19 cellular contexts compared by ENCODE assay signal in genomic region chr5:65766159-65766558, GRCh38.
"Had no signal": no experiment of that assay in that cellular context is flagged by ENCODE, and none has a peak within 500 bp of the region (broad histone marks: within the 10 kb centered on the region; RNA-seq: fewer than 3 reads in every experiment).

No MANE protein-coding gene starts in this region.

- H3K27me3 Mint-ChIP-seq: activated CD4-positive, alpha-beta T cell treated with anti-CD3 and anti-CD28 coated beads, Interleukin-2, amount 10 ng/mL, durations not matched to agents 7 days and 5 days; activated naive CD4-positive, alpha-beta T cell treated with anti-CD3 and anti-CD28 coated beads, Interleukin-2, amount 10 ng/mL, durations not matched to agents 7 days and 5 days; stimulated activated naive CD8-positive, alpha-beta T cell treated with anti-CD3 and anti-CD28 coated beads, Interleukin-15, Interleukin-2, amounts not matched to agents 100 ng/mL and 50 ng/mL, for 24 hours had no signal

- H3K9me3 ChIP-seq: esophagus squamous epithelium, heart right ventricle, sigmoid colon, suprapubic skin, transverse colon, uterus had no signal

- H3K27ac Mint-ChIP-seq: activated CD4-positive, alpha-beta T cell treated with anti-CD3 and anti-CD28 coated beads, Interleukin-2, amount 10 ng/mL, durations not matched to agents 7 days and 5 days; activated naive CD4-positive, alpha-beta T cell treated with anti-CD3 and anti-CD28 coated beads, Interleukin-2, amount 10 ng/mL, durations not matched to agents 7 days and 5 days; immature natural killer cell; stimulated activated naive CD8-positive, alpha-beta T cell treated with anti-CD3 and anti-CD28 coated beads, Interleukin-15, Interleukin-2, amounts not matched to agents 100 ng/mL and 50 ng/mL, for 24 hours had no signal

- FAIRE-seq: bronchial epithelial cell, endothelial cell of umbilical vein had no signal

- H3K4me1 ChIP-seq: esophagus squamous epithelium, left ventricle myocardium inferior, suprapubic skin, transverse colon, uterus had no signal

- H3K4me3 ChIP-seq: esophagus squamous epithelium, heart right ventricle, left ventricle myocardium inferior, sigmoid colon, suprapubic skin, transverse colon, uterus had no signal

- H3K27ac ChIP-seq: esophagus squamous epithelium, heart right ventricle, left ventricle myocardium inferior, sigmoid colon, suprapubic skin, transverse colon, uterus, WERI-Rb-1 had no signal

- H3K36me3 ChIP-seq: sigmoid colon, transverse colon, uterus had no signal

- H3K27me3 ChIP-seq: esophagus squamous epithelium, heart right ventricle, sigmoid colon, suprapubic skin, transverse colon, uterus had no signal

- DNase-seq: activated CD4-positive, alpha-beta T cell treated with anti-CD3 and anti-CD28 coated beads, Interleukin-2, amount 10 ng/mL, durations not matched to agents 7 days and 5 days; activated effector memory CD4-positive, alpha-beta T cell treated with Interleukin-2 at 50 U/mL for 16 hours; activated naive CD4-positive, alpha-beta T cell treated with anti-CD3 and anti-CD28 coated beads, Interleukin-2, amount 10 ng/mL, durations not matched to agents 7 days and 5 days; effector CD4-positive, alpha-beta T cell; esophagus squamous epithelium; heart right ventricle; immature natural killer cell; kidney glomerular epithelial cell; left ventricle myocardium inferior; mesenchymal stem cell; naive thymus-derived CD8-positive, alpha-beta T cell; sigmoid colon; transverse colon; uterus; WERI-Rb-1 had no signal

- H3K4me3 Mint-ChIP-seq: activated CD4-positive, alpha-beta T cell treated with anti-CD3 and anti-CD28 coated beads, Interleukin-2, amount 10 ng/mL, durations not matched to agents 7 days and 5 days; activated naive CD4-positive, alpha-beta T cell treated with anti-CD3 and anti-CD28 coated beads, Interleukin-2, amount 10 ng/mL, durations not matched to agents 7 days and 5 days; immature natural killer cell; naive thymus-derived CD8-positive, alpha-beta T cell; stimulated activated naive CD8-positive, alpha-beta T cell treated with anti-CD3 and anti-CD28 coated beads, Interleukin-15, Interleukin-2, amounts not matched to agents 100 ng/mL and 50 ng/mL, for 24 hours had no signal

- ATAC-seq: heart right ventricle; naive thymus-derived CD8-positive, alpha-beta T cell had no signal

- H3K9me3 Mint-ChIP-seq: stimulated activated naive CD8-positive, alpha-beta T cell treated with anti-CD3 and anti-CD28 coated beads, Interleukin-15, Interleukin-2, amounts not matched to agents 100 ng/mL and 50 ng/mL, for 24 hours had no signal
